In the genomic region with DNA sequence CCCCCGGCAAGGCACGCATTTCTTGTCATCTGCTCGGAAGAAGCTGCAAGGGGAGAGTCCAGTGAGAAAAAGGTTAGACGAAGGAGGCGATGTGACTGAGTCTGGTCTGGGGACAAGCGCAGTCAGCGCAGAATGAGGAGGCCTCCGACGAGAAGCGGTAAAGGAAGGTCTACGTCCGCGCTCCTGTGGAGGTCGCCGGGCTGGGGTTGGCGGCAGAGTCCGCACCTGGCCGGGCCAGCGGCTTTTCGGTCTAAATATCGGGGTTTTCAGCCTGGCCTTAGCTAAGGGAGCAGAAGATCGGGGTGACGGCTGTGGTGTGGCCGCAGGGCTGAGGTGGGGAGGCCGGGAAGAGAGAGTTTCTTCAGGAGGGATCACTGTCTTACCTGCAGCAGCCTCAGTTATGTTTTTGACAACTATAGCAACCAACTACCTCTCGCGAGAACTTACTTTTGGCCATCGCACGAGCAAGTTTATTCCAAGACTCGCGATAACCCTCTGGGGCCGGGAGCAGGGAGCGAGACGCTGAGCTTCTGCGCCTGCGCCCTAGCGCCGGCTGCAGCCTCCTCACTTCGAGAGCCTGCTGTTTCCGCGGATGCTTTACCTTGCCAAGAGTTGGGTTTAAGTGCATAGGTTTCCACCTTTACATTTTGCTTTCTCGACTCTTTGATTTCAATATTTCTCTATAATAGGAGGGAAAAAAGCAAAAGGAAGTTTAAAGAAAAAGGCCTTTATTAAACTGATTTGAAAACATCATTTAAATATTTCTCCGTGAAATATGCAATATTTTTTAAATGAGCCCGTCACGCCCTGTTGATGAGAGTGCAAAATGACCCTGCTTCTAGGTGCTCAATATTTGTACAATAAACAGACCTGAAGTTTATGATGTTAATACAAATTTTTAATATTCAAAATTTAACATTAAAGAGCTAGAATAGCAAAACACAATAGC, we compare ENCODE assay signal across 8 cellular contexts. TPM values are rescaled to one million over a fixed set of nuclear protein-coding genes. Genes with fewer than 3 reads are reported as not detected.
DNase-seq lines count a peak whose midpoint lies in the region; TF ChIP-seq lines count a peak whose summit lies in the region.

CFAP70 (minus strand) TSS at position 534 of the 949 bp plus-strand sequence. CDS start 4,068 bp downstream, outside the sequence.

- H3K9me2 ChIP-seq in Loucy (replicated peaks; ENCODE audit: low read depth, low read length): no peaks in the 10 kb centered on the region

- TF ChIP-seq CTCF in Loucy (conservative IDR thresholded peaks at IDR 0.05; ENCODE audit: low read length) (no peak), fibroblast of villous mesenchyme (IDR thresholded peaks at IDR 0.05; ENCODE audit: insufficient read depth, low read depth, low read length) (no peak), nephron (IDR thresholded peaks at IDR 0.05; ENCODE audit: unreplicated experiment in 3 of 3) (no peak)

- peak within 1 kb of the TSS; percentile 63 for H3K9ac ChIP-seq in Loucy (ENCODE audit: low read depth, low read length, poor library complexity, severe bottlenecking)

- peaks cover 6% of the 10 kb centered on the region for H3K4me1 Mint-ChIP-seq in nephron

- H2AFZ ChIP-seq in Loucy (ENCODE audit: low read length): peak within 1 kb of the TSS; percentile 84

- peaks cover 28% of the 10 kb centered on the region for H3K27me3 Mint-ChIP-seq in nephron (ENCODE audit: low read depth)

- peak within 1 kb of the TSS; percentile 55 for H3K4me2 ChIP-seq in Loucy (ENCODE audit: low read depth, low read length, poor library complexity, severe bottlenecking)

- peak within 1 kb of the TSS; percentile 94 to 99 (median 98) for H3K4me3 Mint-ChIP-seq in nephron

- peak within 1 kb of the TSS; percentile 92 to 97 (median 93) for H3K27ac Mint-ChIP-seq in nephron

- peaks cover 12% of the 10 kb centered on the region for H3K9me3 Mint-ChIP-seq in nephron

- H3K4me3 ChIP-seq in Loucy (ENCODE audit: low read length, poor library complexity, severe bottlenecking): peak within 1 kb of the TSS; percentile 67
- peak within 1 kb of the TSS; percentile 71 for H3K4me3 ChIP-seq in fibroblast of villous mesenchyme (ENCODE audit: low read depth, low read length)

- no peaks in the 10 kb centered on the region for H3F3A ChIP-seq in Loucy (ENCODE audit: low read depth)

- H3K36me3 ChIP-seq in Loucy (ENCODE audit: insufficient read depth, low read length): no peaks in the 10 kb centered on the region

- DNase-seq in EL (peak; percentile 96), H4 (ENCODE audit: low spot score) (peak; percentile 88), fibroblast of villous mesenchyme (ENCODE audit: low read depth) (peak; percentile 96)
- DNase-seq in activated effector memory CD4-positive, alpha-beta T cell treated with anti-CD3 and anti-CD28 coated beads, Interleukin-2, amount 50 U/mL, for 16 hours: peak; percentile 96
- DNase-seq in stimulated activated naive CD4-positive, alpha-beta T cell treated with Interleukin-2 at 50 U/mL for 16 hours (lab: John Stamatoyannopoulos, UW): peak; percentile 87

- no peaks in the 10 kb centered on the region for H3K27me3 ChIP-seq in Loucy (ENCODE audit: insufficient read depth, low read length, poor library complexity, severe bottlenecking)

- no peaks in the 10 kb centered on the region for H3K9me3 ChIP-seq in Loucy (ENCODE audit: insufficient read depth, low read depth, low read length)

- no peaks in the 10 kb centered on the region for H4K20me1 ChIP-seq in Loucy (ENCODE audit: insufficient read depth, low read length, poor library complexity, severe bottlenecking)

- no peaks in the 10 kb centered on the region for H3K4me1 ChIP-seq in Loucy (ENCODE audit: insufficient read depth, low read length, poor library complexity, severe bottlenecking)

- no peaks in the 10 kb centered on the region for H3K79me2 ChIP-seq in Loucy (ENCODE audit: insufficient read depth, low read length)

- H3K36me3 Mint-ChIP-seq in nephron (ENCODE audit: low read depth): peaks cover 10% of the 10 kb centered on the region

- TF ChIP-seq POLR2A in Raji (IDR thresholded peaks at IDR 0.05; ENCODE audit: insufficient read depth, low read depth, low read length): peak; percentile 67

RNA-seq across cellular contexts. Expression of gene CFAP70, which starts in this region (rescaled TPM):
- total RNA-seq in H4 (2014; rRNA removed; shearing (Covaris generic)): 0.18 and 0.54 TPM in 2 replicates
- 0.32 and 0.43 TPM in 2 replicates for total RNA-seq in fibroblast of villous mesenchyme

Comparison
In these comparisons a context has a peak if more than half of its experiments do, and no peak if none do; other contexts are left out.
1. Peak in every context shown above with its lines: DNase-seq and H3K4me3 ChIP-seq.
2. Peak in DNase-seq in H4; RNA of the gene not detected or under 1 TPM.
3. Peak in DNase-seq and H3K4me3 ChIP-seq in fibroblast of villous mesenchyme; RNA of the gene not detected or under 1 TPM.